Comparison of ENCODE assay signal across 1 cellular context in the genomic region with DNA sequence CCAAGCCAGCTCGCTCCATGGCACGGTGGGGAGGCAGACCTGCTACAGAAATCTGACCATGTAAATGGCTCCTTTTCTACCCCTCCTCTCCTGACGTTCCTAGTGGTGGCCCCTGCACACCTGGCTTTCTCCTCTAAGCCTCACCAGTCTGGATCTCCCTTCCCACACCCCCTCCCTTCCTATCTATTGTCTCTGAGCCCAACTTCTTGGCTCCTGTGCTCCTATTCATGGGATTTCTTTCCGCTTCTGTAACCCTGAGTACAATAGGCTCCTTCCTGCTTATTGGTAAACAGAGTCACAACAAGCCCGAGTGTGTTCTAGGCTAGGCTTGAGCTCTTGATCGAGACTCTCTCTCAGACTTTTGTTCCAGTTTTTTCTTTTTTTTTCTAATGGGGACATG.
TF ChIP-seq lines count a peak whose summit lies in the region.

No MANE protein-coding gene starts in this region.

TF ChIP-seq in SK-N-SH, 30 proteins besides CTCF, POLR2A, EP300 and RAD21 (continued from another document):
- TF ChIP-seq, protein P1, sequence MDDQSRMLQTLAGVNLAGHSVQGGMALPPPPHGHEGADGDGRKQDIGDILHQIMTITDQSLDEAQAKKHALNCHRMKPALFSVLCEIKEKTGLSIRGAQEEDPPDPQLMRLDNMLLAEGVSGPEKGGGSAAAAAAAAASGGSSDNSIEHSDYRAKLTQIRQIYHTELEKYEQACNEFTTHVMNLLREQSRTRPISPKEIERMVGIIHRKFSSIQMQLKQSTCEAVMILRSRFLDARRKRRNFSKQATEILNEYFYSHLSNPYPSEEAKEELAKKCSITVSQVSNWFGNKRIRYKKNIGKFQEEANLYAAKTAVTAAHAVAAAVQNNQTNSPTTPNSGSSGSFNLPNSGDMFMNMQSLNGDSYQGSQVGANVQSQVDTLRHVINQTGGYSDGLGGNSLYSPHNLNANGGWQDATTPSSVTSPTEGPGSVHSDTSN (IDR thresholded peaks at IDR 0.05), result no peak
- no peak for TF ChIP-seq TEAD4 (IDR thresholded peaks at IDR 0.05; ENCODE audit: borderline replicate concordance, insufficient read depth)
- no peak for TF ChIP-seq RFX5 (IDR thresholded peaks at IDR 0.05; ENCODE audit: low read length)
- TF ChIP-seq, protein P2, sequence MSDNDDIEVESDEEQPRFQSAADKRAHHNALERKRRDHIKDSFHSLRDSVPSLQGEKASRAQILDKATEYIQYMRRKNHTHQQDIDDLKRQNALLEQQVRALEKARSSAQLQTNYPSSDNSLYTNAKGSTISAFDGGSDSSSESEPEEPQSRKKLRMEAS (IDR thresholded peaks at IDR 0.05; ENCODE audit: low read depth), result no peak
- no peak for TF ChIP-seq TCF12 (IDR thresholded peaks at IDR 0.05)
- no peak for TF ChIP-seq EZH2phosphoT487 (IDR thresholded peaks at IDR 0.05; ENCODE audit: borderline replicate concordance, low read depth)
- TF ChIP-seq MEF2A (IDR thresholded peaks at IDR 0.05; ENCODE audit: borderline replicate concordance, low read depth), result no peak
- no peak for TF ChIP-seq TAF1 (IDR thresholded peaks at IDR 0.05; ENCODE audit: borderline replicate concordance, low read depth, low read length)
